ENCODE assay signal across 17 cellular contexts in genomic region chr2:215965532-215966152, GRCh38.
"Had no signal": no experiment of that assay in that cellular context is flagged by ENCODE, and none has a peak within 500 bp of the region (broad histone marks: within the 10 kb centered on the region; RNA-seq: fewer than 3 reads in every experiment).

No MANE protein-coding gene starts in this region.

- H3K4me3 Mint-ChIP-seq: activated T-helper 1 cell treated with anti-CD3 and anti-CD28 coated beads, Interleukin-12 subunit alpha, Interleukin-12 subunit beta, Interleukin-2, Interleukin-4 antibody, amounts not matched to agents 30 ng/mL and 10 ng/mL and 1 ng/mL, durations not matched to agents 14 hours and 24 hours and 36 hours; mesothelial cell of epicardium; naive thymus-derived CD8-positive, alpha-beta T cell had no signal

- H3K9me3 Mint-ChIP-seq: activated T-helper 1 cell treated with anti-CD3 and anti-CD28 coated beads, Interleukin-12 subunit alpha, Interleukin-12 subunit beta, Interleukin-2, Interleukin-4 antibody, amounts not matched to agents 30 ng/mL and 10 ng/mL and 1 ng/mL, durations not matched to agents 14 hours and 24 hours and 36 hours had no signal

- H3K36me3 Mint-ChIP-seq: mesothelial cell of epicardium had no signal

- DNase-seq: activated CD4-positive, alpha-beta T cell treated with anti-CD3 and anti-CD28 coated beads for 4 hours; activated CD4-positive, CD25-positive, alpha-beta regulatory T cell; activated gamma-delta T cell treated with Interleukin-2 at 50 U/mL for 16 hours; activated T-cell treated with anti-CD3 and anti-CD28 coated beads for 4 hours; cortex of kidney; heart left ventricle; left ventricle myocardium superior; mammary epithelial cell; naive thymus-derived CD8-positive, alpha-beta T cell; retina; sigmoid colon; stimulated activated CD4-positive, alpha-beta T cell treated with anti-CD3 and anti-CD28 coated beads, Interleukin-15, amount 100 ng/mL, for 24 hours; stimulated activated naive CD4-positive, alpha-beta T cell treated with Interleukin-2 at 50 U/mL for 16 hours; upper lobe of left lung had no signal

- H3K27me3 Mint-ChIP-seq: naive thymus-derived CD8-positive, alpha-beta T cell; progenitor cell of endocrine pancreas had no signal

- ATAC-seq: heart left ventricle; left ventricle myocardium superior; naive thymus-derived CD8-positive, alpha-beta T cell had no signal
